8 cellular contexts compared by ENCODE assay signal in the genomic region with DNA sequence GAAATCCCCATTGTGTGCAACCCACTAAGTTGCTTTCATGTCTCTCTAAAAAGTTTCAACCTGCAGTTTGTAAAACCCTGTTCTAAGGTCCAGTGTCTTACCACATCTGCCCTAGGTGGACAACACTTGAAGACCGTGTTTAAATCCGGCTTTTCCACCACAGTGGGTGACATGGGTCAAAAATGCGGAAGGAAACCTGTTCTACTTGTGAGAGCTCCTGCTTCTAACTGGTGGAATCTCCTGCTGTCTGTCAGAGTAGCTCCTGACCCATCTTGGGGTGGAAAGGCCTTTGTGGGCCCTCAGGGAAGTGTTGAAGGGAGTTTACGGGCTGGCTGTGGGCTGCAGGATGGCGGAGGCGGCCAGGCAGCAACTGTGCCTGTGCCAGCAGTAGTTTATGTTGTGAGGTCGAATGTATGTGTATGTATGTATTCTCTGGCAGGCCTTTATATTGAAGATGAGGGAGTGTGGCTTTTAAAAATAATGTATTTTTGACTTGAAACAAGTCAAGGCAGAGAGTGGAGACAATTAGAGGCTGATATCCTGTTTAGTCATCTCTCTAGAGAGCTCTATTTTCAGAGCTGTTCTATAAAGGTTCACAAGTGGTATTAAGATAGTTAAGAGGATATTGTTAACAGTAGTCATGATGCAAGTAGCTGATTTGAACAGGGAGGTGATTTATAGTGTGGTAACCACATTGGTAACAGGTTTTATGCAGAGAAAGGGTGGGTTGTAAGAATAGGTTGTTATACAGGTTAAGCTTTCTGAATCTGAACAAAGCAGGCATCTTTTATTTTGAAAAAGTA.
DNase-seq lines count a peak whose midpoint lies in the region; ATAC-seq and TF ChIP-seq lines count a peak whose summit lies in the region.

No MANE protein-coding gene starts in this region.

- POLR2A ChIA-PET in RWPE1 (lab: Yijun Ruan, JAX; ENCODE audit: low non-redundant PET) = interaction anchor here (0.5 to 0.8 kb wide), 3 partner anchors 50 to 125 kb away, joined by 3 to 13 read pairs (median 6); no protein-coding TSS in a partner anchor

- no peak for TF ChIP-seq CTCF in RWPE1 (conservative IDR thresholded peaks at IDR 0.05; ENCODE audit: low read depth)
- no peak for TF ChIP-seq CTCF in epithelial cell of esophagus (IDR thresholded peaks at IDR 0.05; ENCODE audit: insufficient read depth, low read depth, low read length, missing control alignments)

- peak overlapping the region; percentile 94 for H3K27ac ChIP-seq in RWPE1

- CTCF ChIA-PET in RWPE1 (lab: Yijun Ruan, JAX) = interaction anchor here (0.6 to 1.0 kb wide), 2 partner anchors 61 to 97 kb away, joined by 3 read pairs; no protein-coding TSS in a partner anchor

- H3K4me3 ChIP-seq in epithelial cell of esophagus (ENCODE audit: low read length) = no peak overlapping the region

- peak; percentile 45 for DNase-seq in CD1c-positive myeloid dendritic cell (ENCODE audit: extremely low spot score)
- DNase-seq in RWPE1 (ENCODE audit: low spot score) = peak; percentile 84
- DNase-seq in epithelial cell of esophagus (ENCODE audit: low read depth) = peak; percentile 80
- peak; percentile 26 for DNase-seq in stimulated activated CD4-positive, alpha-beta T cell treated with anti-CD3 and anti-CD28 coated beads, Interleukin-4, amount 100 ng/mL, for 1 hour
- DNase-seq in SHP77 (lab: John Stamatoyannopoulos, UW) = no peak
- DNase-seq in superior temporal gyrus (ENCODE audit: extremely low spot score) = no peak

- ATAC-seq in GM18870 (IDR thresholded peaks at IDR 0.05; ENCODE audit: unreplicated experiment) (peak; percentile 55), HG03159 (IDR thresholded peaks at IDR 0.05; ENCODE audit: unreplicated experiment) (peak; percentile 74)

Comparison
In these comparisons a context has a peak if more than half of its experiments do, and no peak if none do; other contexts are left out.
1. DNase-seq: peak in CD1c-positive myeloid dendritic cell (single experiment), RWPE1 (single experiment), epithelial cell of esophagus (single experiment) and stimulated activated CD4-positive, alpha-beta T cell treated with anti-CD3 and anti-CD28 coated beads, Interleukin-4, amount 100 ng/mL, for 1 hour (single experiment); none in SHP77 (0 of 2) and superior temporal gyrus (single experiment).